In genomic region chr2:105792561-105792960, GRCh38 we compare ENCODE assay signal across 19 cellular contexts. TPM values are rescaled to one million over a fixed set of nuclear protein-coding genes. Genes with fewer than 3 reads are reported as not detected.
A peak's percentile ranks its signal among the peaks of the same experiment; 100 is the strongest.
DNase-seq lines count a peak whose midpoint lies in the region; ATAC-seq, FAIRE-seq and TF ChIP-seq lines count a peak whose summit lies in the region.
"Had no signal": no experiment of that assay in that cellular context is flagged by ENCODE, and none has a peak within 500 bp of the region (broad histone marks: within the 10 kb centered on the region; RNA-seq: fewer than 3 reads in every experiment).

No MANE protein-coding gene starts in this region.

- peak overlapping the region; percentile 64 to 97 (median 92) for H3K27ac Mint-ChIP-seq in CD4-positive, alpha-beta memory T cell
- H3K27ac Mint-ChIP-seq in naive B cell (peak overlapping the region in 4 of 6 donors; percentile 56 to 93 (median 88)), endodermal cell (no peak overlapping the region)

- peaks cover 91 to 100% (median 99%) of the 10 kb centered on the region in 10 experiments for H3K4me1 ChIP-seq in BLaER1 treated with 17β-estradiol and CSF1 and Interleukin-3, amounts not matched to agents 10 nM and 100 nM
- peaks cover 98% of the 10 kb centered on the region for H3K4me1 ChIP-seq in CD4-positive, alpha-beta memory T cell (ENCODE audit: insufficient read depth, low read length)
- H3K4me1 ChIP-seq in endodermal cell (ENCODE audit: control insufficient read depth, insufficient read depth, low read length): peaks cover 6% of the 10 kb centered on the region

- no peak for FAIRE-seq in urothelium cell line (lab: Jason Lieb, UNC)
- FAIRE-seq: D721Med, keratinocyte had no signal

- H4K20me1 ChIP-seq in BLaER1 treated with 17β-estradiol and CSF1 and Interleukin-3, amounts not matched to agents 10 nM and 100 nM: peaks cover 0 to 19% (median 0%) of the 10 kb centered on the region in 11 experiments; a peak in 3 of 22 replicates

- POLR2A ChIA-PET in CD4-positive, alpha-beta memory T cell (lab: Charles Lee; ENCODE audit: partially characterized antibody): interaction anchor here (0.6 to 1.5 kb wide), 7 partner anchors 50 to 367 kb away, joined by 3 to 4 read pairs (median 3); no protein-coding TSS in a partner anchor

- TF ChIP-seq CTCF in endodermal cell (conservative IDR thresholded peaks at IDR 0.05): no peak

- WGBS in endodermal cell (ENCODE audit: insufficient coverage in 1 of 2, insufficient read length in 1 of 2), 2 experiments: 95 to 100% methylated on average over 4 to 7 of the region's 7 CpGs

- CTCF ChIA-PET in CD4-positive, alpha-beta memory T cell (lab: Charles Lee; ENCODE audit: partially characterized antibody): interaction anchor here (1.0 to 9.8 kb wide), 8 partner anchors 17 to 302 kb away, joined by 3 to 280 read pairs (median 4); no protein-coding TSS in a partner anchor

- no peak for ATAC-seq in naive B cell (ENCODE audit: low read depth in 2 of 2)

- peaks cover 80 to 95% (median 86%) of the 10 kb centered on the region in 4 donors for H3K4me1 Mint-ChIP-seq in CD4-positive, alpha-beta memory T cell
- H3K4me1 Mint-ChIP-seq in naive B cell: peaks cover 67 to 95% (median 82%) of the 10 kb centered on the region in 3 donors
- H3K4me1 Mint-ChIP-seq in endodermal cell: peaks cover 60% of the 10 kb centered on the region

- H3K9me3 Mint-ChIP-seq in CD4-positive, alpha-beta memory T cell: no peaks in the 10 kb centered on the region
- H3K9me3 Mint-ChIP-seq in naive B cell: peaks cover 0 to 1% (median 0%) of the 10 kb centered on the region in 7 donors
- H3K9me3 Mint-ChIP-seq in endodermal cell: no peaks in the 10 kb centered on the region

- no peaks in the 10 kb centered on the region for H3K27me3 Mint-ChIP-seq in CD4-positive, alpha-beta memory T cell
- H3K27me3 Mint-ChIP-seq in naive B cell (no peaks in the 10 kb centered on the region), endodermal cell (ENCODE audit: insufficient read depth) (no peaks in the 10 kb centered on the region)

- H3K36me3 ChIP-seq in BLaER1 treated with 17β-estradiol and CSF1 and Interleukin-3, amounts not matched to agents 10 nM and 100 nM: peaks cover 0 to 32% (median 14%) of the 10 kb centered on the region in 11 experiments; a peak in 12 of 22 replicates
- no peaks in the 10 kb centered on the region for H3K36me3 ChIP-seq in CD4-positive, alpha-beta memory T cell (ENCODE audit: insufficient read depth, low read length)
- no peaks in the 10 kb centered on the region for H3K36me3 ChIP-seq in endodermal cell (ENCODE audit: control insufficient read depth, insufficient read depth, low read length)
- H3K36me3 ChIP-seq: brain microvascular endothelial cell, colonic mucosa, stomach had no signal

- no peak for DNase-seq in CD4-positive, alpha-beta memory T cell
- peak; percentile 11 to 16 for DNase-seq in activated T-cell treated with anti-CD3 and anti-CD28 coated beads, Interleukin-2, amount 50 U/mL, for 48 hours
- DNase-seq in naive B cell (no peak), urothelium cell line (ENCODE audit: low spot score) (no peak), endodermal cell (no peak), NCI-H526 (lab: John Stamatoyannopoulos, UW) (no peak)
- DNase-seq in effector CD8-positive, alpha-beta T cell (lab: John Stamatoyannopoulos, UW): no peak
- DNase-seq: activated gamma-delta T cell, AML-193, brain microvascular endothelial cell, colonic mucosa, hypothalamus, NCI-H1105, NCI-H510A, SK-N-SH, stomach had no signal

- H3K9ac ChIP-seq in BLaER1 treated with 17β-estradiol and CSF1 and Interleukin-3, amounts not matched to agents 10 nM and 100 nM: no peak overlapping the region; a peak in 4 of 22 replicates
- H3K9ac ChIP-seq in endodermal cell (ENCODE audit: extremely low read depth, low read length, poor library complexity, severe bottlenecking): no peak overlapping the region
- H3K9ac ChIP-seq: SK-N-SH had no signal

- H3K4me3 Mint-ChIP-seq in CD4-positive, alpha-beta memory T cell: peak overlapping the region in 7 of 8 donors; percentile 35 to 92 (median 62)
- H3K4me3 Mint-ChIP-seq in naive B cell: peak overlapping the region in 7 of 8 donors; percentile 12 to 83 (median 59)
- H3K4me3 Mint-ChIP-seq in endodermal cell: no peak overlapping the region

- intact Hi-C loops in CD4-positive, alpha-beta memory T cell (cut with micrococcal nuclease): no loop called here

- H3K27me3 ChIP-seq in BLaER1 treated with 17β-estradiol and CSF1 and Interleukin-3, amounts not matched to agents 10 nM and 100 nM: no peaks in the 10 kb centered on the region
- no peaks in the 10 kb centered on the region for H3K27me3 ChIP-seq in CD4-positive, alpha-beta memory T cell (ENCODE audit: insufficient read depth, low read length)
- H3K27me3 ChIP-seq in endodermal cell (ENCODE audit: control insufficient read depth, insufficient read depth, low read length, poor library complexity, severe bottlenecking): no peaks in the 10 kb centered on the region
- H3K27me3 ChIP-seq: brain microvascular endothelial cell, colonic mucosa, stomach had no signal

- H3K27ac ChIP-seq in BLaER1 treated with 17β-estradiol and CSF1 and Interleukin-3, amounts not matched to agents 10 nM and 100 nM: peak overlapping the region in 9 of 11 experiments; percentile 96 to 100 (median 98); a peak in 18 of 22 replicates
- peak overlapping the region; percentile 14 for H3K27ac ChIP-seq in CD4-positive, alpha-beta memory T cell (ENCODE audit: low read depth, low read length)
- no peak overlapping the region for H3K27ac ChIP-seq in endodermal cell (ENCODE audit: low read depth, low read length)
- H3K27ac ChIP-seq: brain microvascular endothelial cell, colonic mucosa, stomach had no signal

- peak overlapping the region; percentile 46 to 99 (median 94) for H3K4me2 ChIP-seq in BLaER1 treated with 17β-estradiol and CSF1 and Interleukin-3, amounts not matched to agents 10 nM and 100 nM
- H3K4me2 ChIP-seq: SK-N-SH had no signal

- peaks cover 7 to 17% of the 10 kb centered on the region in 2 donors for H3K36me3 Mint-ChIP-seq in CD4-positive, alpha-beta memory T cell
- no peaks in the 10 kb centered on the region for H3K36me3 Mint-ChIP-seq in naive B cell
- no peaks in the 10 kb centered on the region for H3K36me3 Mint-ChIP-seq in endodermal cell (ENCODE audit: low read depth)

- H3K9me3 ChIP-seq in BLaER1 treated with 17β-estradiol and CSF1 and Interleukin-3, amounts not matched to agents 10 nM and 100 nM (replicated peaks in 1 of 11): peaks cover 0 to 21% (median 12%) of the 10 kb centered on the region in 11 experiments; a peak in 13 of 22 replicates
- no peaks in the 10 kb centered on the region for H3K9me3 ChIP-seq in CD4-positive, alpha-beta memory T cell (ENCODE audit: control insufficient read depth in 1 of 2, low read length in 2 of 2)
- no peaks in the 10 kb centered on the region for H3K9me3 ChIP-seq in endodermal cell (ENCODE audit: control insufficient read depth, low read length)
- H3K9me3 ChIP-seq: colonic mucosa, SK-N-SH, stomach had no signal

- H3K4me3 ChIP-seq in BLaER1 treated with 17β-estradiol and CSF1 and Interleukin-3, amounts not matched to agents 10 nM and 100 nM: no peak overlapping the region
- H3K4me3 ChIP-seq in CD4-positive, alpha-beta memory T cell (ENCODE audit: low read length in 2 of 2): peak overlapping the region in 1 of 2 donors; percentile 19
- H3K4me3 ChIP-seq in endodermal cell (ENCODE audit: low read length): no peak overlapping the region
- H3K4me3 ChIP-seq: colonic mucosa, stomach had no signal

RNA-seq across cellular contexts. Expression of gene NCK2, which starts 47.8 kb away (rescaled TPM):
- 10 to 100 TPM; 98.1 to 98.6 TPM for total RNA-seq in CD4-positive, alpha-beta memory T cell
- 10 to 100 TPM; 58.0 to 76.6 TPM for polyA plus RNA-seq in CD4-positive, alpha-beta memory T cell
- 100 to 1,000 TPM in 1 of 6 donors, 10 to 100 TPM in 5; 70.7 to 108 (median 76.7) TPM for polyA plus RNA-seq in naive B cell (ENCODE audit: low read depth in 6 of 6)
- 10 to 100 TPM; 58.9 to 63.8 TPM for total RNA-seq in endodermal cell
- 58.3 TPM for polyA plus RNA-seq in endodermal cell (2013, experiment 1 of 2)
- polyA plus RNA-seq in endodermal cell (2013, experiment 2 of 2): 54.9 TPM

Comparison
In these comparisons a context has a peak if more than half of its experiments do, and no peak if none do; other contexts are left out.
1. DNase-seq: peak in activated T-cell treated with anti-CD3 and anti-CD28 coated beads, Interleukin-2, amount 50 U/mL, for 48 hours (2 of 2); none in CD4-positive, alpha-beta memory T cell (0 of 5), naive B cell (single experiment), urothelium cell line (single experiment), endodermal cell (single experiment), effector CD8-positive, alpha-beta T cell (single experiment) and NCI-H526 (0 of 2).